8 cellular contexts compared by ENCODE assay signal in genomic region chr18:59996370-59996966, GRCh38.
DNase-seq lines count a peak whose midpoint lies in the region; ATAC-seq and TF ChIP-seq lines count a peak whose summit lies in the region.

No MANE protein-coding gene starts in this region.

- H2BK5ac ChIP-seq in neuronal stem cell (ENCODE audit: low read length), result no peak overlapping the region

- H3K4ac ChIP-seq in neuronal stem cell (ENCODE audit: low read length), result no peak overlapping the region

- CTCF ChIA-PET in A673 (lab: Charles Lee), result interaction anchor here (0.7 to 1.8 kb wide), 2 partner anchors 112 to 553 kb away, joined by 3 to 9 read pairs; no protein-coding TSS in a partner anchor

- H4K8ac ChIP-seq in neuronal stem cell (ENCODE audit: low read depth, low read length), result no peak overlapping the region

- no peak overlapping the region for H3K23ac ChIP-seq in neuronal stem cell (ENCODE audit: low read depth, low read length, poor library complexity)

- peak; percentile 52 for DNase-seq in A673 (ENCODE audit: low spot score)
- peak; percentile 36 for DNase-seq in NCI-H2029 (lab: John Stamatoyannopoulos, UW)
- peak; percentile 48 for DNase-seq in amniotic epithelial cell (ENCODE audit: low read depth)
- no peak for DNase-seq in left lobe of liver (ENCODE audit: low spot score)
- DNase-seq in neuronal stem cell (ENCODE audit: low spot score), result no peak
- no peak for DNase-seq in activated T-cell treated with anti-CD3 and anti-CD28 coated beads, Interleukin-2, amount 50 U/mL, for 1 hour

- no peak overlapping the region for H2BK120ac ChIP-seq in neuronal stem cell (ENCODE audit: low read depth, low read length)

- no peak overlapping the region for H3K14ac ChIP-seq in neuronal stem cell (ENCODE audit: low read length)

- H3K4me3 ChIP-seq in A673 (ENCODE audit: low read depth, low read length, poor library complexity, severe bottlenecking) (no peak overlapping the region), neuronal stem cell (ENCODE audit: low read length in 2 of 2) (no peak overlapping the region)

- H2BK15ac ChIP-seq in neuronal stem cell (ENCODE audit: low read length), result no peak overlapping the region

- no peaks in the 10 kb centered on the region for H3K79me1 ChIP-seq in neuronal stem cell (ENCODE audit: low read depth, low read length)

- no peaks in the 10 kb centered on the region for H3K4me1 ChIP-seq in A673 (ENCODE audit: insufficient read depth, low read length, poor library complexity, severe bottlenecking)
- H3K4me1 ChIP-seq in neuronal stem cell (ENCODE audit: control insufficient read depth in 2 of 2, insufficient read depth in 1 of 2, low read depth in 1 of 2, low read length in 2 of 2), result no peaks in the 10 kb centered on the region

- no peak overlapping the region for H2BK12ac ChIP-seq in neuronal stem cell (ENCODE audit: low read length)

- H3K4me2 ChIP-seq in neuronal stem cell (ENCODE audit: insufficient read depth, low read length, poor library complexity, severe bottlenecking), result no peak overlapping the region

- H3K27me3 ChIP-seq in A673 (replicated peaks; ENCODE audit: insufficient read depth, low read depth, low read length, poor library complexity) (no peaks in the 10 kb centered on the region), neuronal stem cell (ENCODE audit: control insufficient read depth in 3 of 3, insufficient read depth in 3 of 3, low read depth in 1 of 3, low read length in 3 of 3) (no peaks in the 10 kb centered on the region)

- no CpG with 5 or more reads among the region's 5 CpGs for WGBS in neuronal stem cell (ENCODE audit: extremely low coverage in 2 of 2, insufficient read length in 2 of 2, insufficient replicate concordance in 1 of 2), 2 donors

- H3K9ac ChIP-seq in neuronal stem cell (ENCODE audit: low read depth, low read length, poor library complexity), result no peak overlapping the region

- TF ChIP-seq CTCF in A673 (conservative IDR thresholded peaks at IDR 0.05; ENCODE audit: low read depth, low read length), result peak; percentile 74
- peak; percentile 79 for TF ChIP-seq CTCF in GM12873 (IDR thresholded peaks at IDR 0.05; ENCODE audit: insufficient read depth, low read depth, low read length, missing control alignments)

- POLR2A ChIA-PET in A673 (lab: Charles Lee; ENCODE audit: low non-redundant PET), result no interaction called here

- H3K36me3 ChIP-seq in A673 (ENCODE audit: insufficient read depth, low read length, poor library complexity, severe bottlenecking), result no peaks in the 10 kb centered on the region
- no peaks in the 10 kb centered on the region for H3K36me3 ChIP-seq in neuronal stem cell (replicated peaks in 1 of 2; ENCODE audit: control insufficient read depth in 2 of 2, insufficient read depth in 2 of 2, low read length in 2 of 2)

- H3K18ac ChIP-seq in neuronal stem cell (ENCODE audit: low read length), result no peak overlapping the region

- H3K9me3 ChIP-seq in A673 (ENCODE audit: low read depth, low read length, poor library complexity, severe bottlenecking), result no peaks in the 10 kb centered on the region
- no peaks in the 10 kb centered on the region for H3K9me3 ChIP-seq in neuronal stem cell (replicated peaks in 1 of 2; ENCODE audit: control insufficient read depth in 2 of 2, insufficient read depth in 1 of 2, low read depth in 1 of 2, low read length in 2 of 2)

- BruUV-seq in A673 (replicated peaks; lab: Mats Ljungman, UMichigan), result no TSS peak

- no peak overlapping the region for H3K27ac ChIP-seq in A673 (ENCODE audit: low read depth, low read length, poor library complexity, severe bottlenecking)
- H3K27ac ChIP-seq in neuronal stem cell (replicated peaks; ENCODE audit: low read length), result no peak overlapping the region

- H4K91ac ChIP-seq in neuronal stem cell (ENCODE audit: low read depth, low read length, poor library complexity), result no peak overlapping the region

- ATAC-seq in HG02798 (IDR thresholded peaks at IDR 0.05; ENCODE audit: poor library complexity, unreplicated experiment), result peak; percentile 78
- ATAC-seq in left lobe of liver, result peak; percentile 66

- no peak overlapping the region for H2AFZ ChIP-seq in neuronal stem cell (ENCODE audit: low read length)

- no peak overlapping the region for H2AK5ac ChIP-seq in neuronal stem cell (ENCODE audit: low read depth, low read length)

- intact Hi-C loops in A673 (cut with micrococcal nuclease; ENCODE audit: unreplicated experiment), result no loop called here

Comparison
In these comparisons a context has a peak if more than half of its experiments do, and no peak if none do; other contexts are left out.
1. DNase-seq: peak in A673 (single experiment), NCI-H2029 (single experiment) and amniotic epithelial cell (single experiment); none in left lobe of liver (single experiment), neuronal stem cell (single experiment) and activated T-cell treated with anti-CD3 and anti-CD28 coated beads, Interleukin-2, amount 50 U/mL, for 1 hour (single experiment).